Comparison of ENCODE assay signal across 8 cellular contexts in the genomic region with DNA sequence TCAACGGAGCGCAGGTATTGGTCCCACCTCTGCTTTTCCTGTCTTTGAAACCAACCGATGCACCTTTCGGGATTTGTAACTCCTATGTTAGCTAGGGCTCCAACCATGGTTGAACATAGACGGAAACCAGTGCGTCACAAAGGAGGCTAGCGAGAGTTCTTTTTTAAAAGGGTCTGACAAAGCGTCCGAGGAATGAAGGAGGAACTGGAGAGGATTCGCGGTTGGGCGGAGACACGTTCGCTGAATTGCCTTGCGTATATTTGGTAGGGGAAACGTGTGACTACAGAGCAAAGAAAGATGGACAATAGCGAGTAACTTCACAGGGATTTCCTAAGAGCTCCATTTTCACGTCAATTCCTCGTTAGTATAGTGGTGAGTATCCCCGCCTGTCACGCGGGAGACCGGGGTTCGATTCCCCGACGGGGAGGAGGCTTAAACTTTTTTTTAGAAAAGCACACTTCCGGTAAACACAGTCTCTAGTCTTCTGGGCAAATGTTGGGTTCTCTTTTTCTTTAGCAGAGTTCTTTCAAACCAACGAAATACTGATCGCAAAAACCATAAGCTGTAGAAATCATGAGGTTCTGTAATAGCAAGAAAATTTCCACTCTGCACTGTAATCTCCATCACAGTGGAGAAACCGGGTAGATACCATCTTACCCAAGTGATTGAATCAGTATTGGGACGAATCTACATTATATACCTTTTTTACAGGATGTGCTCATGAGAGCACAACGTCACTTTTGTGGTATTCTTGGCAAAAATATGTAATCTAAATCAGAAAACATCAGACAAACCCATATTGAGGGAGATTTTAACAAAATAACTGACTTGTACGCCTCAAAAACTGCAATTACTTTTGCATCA. TPM values are rescaled to one million over a fixed set of nuclear protein-coding genes. Genes with fewer than 3 reads are reported as not detected.
DNase-seq lines count a peak whose midpoint lies in the region; ATAC-seq and TF ChIP-seq lines count a peak whose summit lies in the region.

No MANE protein-coding gene starts in this region.

- peaks cover 2% of the 10 kb centered on the region for H3K27me3 ChIP-seq in kidney epithelial cell (ENCODE audit: control insufficient read depth, insufficient read depth, low read length)

- DNase-seq in AG09319 (ENCODE audit: extremely low read depth, low read depth): peak; percentile 86
- peak; percentile 93 for DNase-seq in NCI-H2227 treated with DMSO at 0.1 percent for 48 hours (lab: John Stamatoyannopoulos, UW)
- DNase-seq in activated CD4-positive, CD25-positive, alpha-beta regulatory T cell (lab: John Stamatoyannopoulos, UW): peak; percentile 62 to 84 (median 74)
- peak; percentile 93 to 94 for DNase-seq in central memory CD8-positive, alpha-beta T cell (ENCODE audit: low spot score in 2 of 2)
- DNase-seq in kidney epithelial cell (ENCODE audit: low read depth): no peak
- peak; percentile 74 to 75 for DNase-seq in stimulated activated CD4-positive, alpha-beta T cell treated with anti-CD3 and anti-CD28 coated beads, Interleukin-15, amount 100 ng/mL, for 48 hours (ENCODE audit: low read depth in 2 of 2)

- ATAC-seq in GM18909 (IDR thresholded peaks at IDR 0.05; ENCODE audit: poor library complexity, unreplicated experiment) (peak; percentile 61), HG03135 (IDR thresholded peaks at IDR 0.05; ENCODE audit: unreplicated experiment) (peak; percentile 67)
- ATAC-seq in central memory CD8-positive, alpha-beta T cell (replicated peaks; ENCODE audit: extremely low read depth, poor library complexity, severe bottlenecking): peak; percentile 81

- H3K9me3 Mint-ChIP-seq in central memory CD8-positive, alpha-beta T cell: no peaks in the 10 kb centered on the region

- TF ChIP-seq CTCF in AG09319 (IDR thresholded peaks at IDR 0.05; ENCODE audit: low read depth, low read length) (no peak), kidney epithelial cell (IDR thresholded peaks at IDR 0.05; ENCODE audit: insufficient read depth, low read length, poor library complexity, severe bottlenecking) (no peak)

- H3K36me3 ChIP-seq in kidney epithelial cell (ENCODE audit: control insufficient read depth, insufficient read depth, low read length): no peaks in the 10 kb centered on the region

- no peaks in the 10 kb centered on the region for H3K4me1 Mint-ChIP-seq in central memory CD8-positive, alpha-beta T cell

- H3K36me3 Mint-ChIP-seq in central memory CD8-positive, alpha-beta T cell (ENCODE audit: insufficient read depth): peaks cover 3% of the 10 kb centered on the region

- peak overlapping the region; percentile 64 for H3K4me3 ChIP-seq in kidney epithelial cell (ENCODE audit: low read depth, low read length)

- H3K27ac Mint-ChIP-seq in central memory CD8-positive, alpha-beta T cell (ENCODE audit: low read depth): no peak overlapping the region

- no peaks in the 10 kb centered on the region for H3K27me3 Mint-ChIP-seq in central memory CD8-positive, alpha-beta T cell

- no peak overlapping the region for H3K4me3 Mint-ChIP-seq in central memory CD8-positive, alpha-beta T cell

RNA-seq across cellular contexts. Expression of a gene that starts 6.6 kb away (rescaled TPM):
- total RNA-seq in kidney epithelial cell: 5.8 and 6.0 TPM in 2 replicates
